ENCODE assay signal across 9 cellular contexts in genomic region chr3:149808209-149808829, GRCh38. TPM values are rescaled to one million over a fixed set of nuclear protein-coding genes. Genes with fewer than 3 reads are reported as not detected.
A peak's percentile ranks its signal among the peaks of the same experiment; 100 is the strongest.
DNase-seq lines count a peak whose midpoint lies in the region; ATAC-seq and TF ChIP-seq lines count a peak whose summit lies in the region.
"Had no signal": no experiment of that assay in that cellular context is flagged by ENCODE, and none has a peak within 500 bp of the region (broad histone marks: within the 10 kb centered on the region; RNA-seq: fewer than 3 reads in every experiment).

No MANE protein-coding gene starts in this region.

- H3K79me2 ChIP-seq in trophoblast cell (ENCODE audit: control insufficient read depth, insufficient read depth, low read length, poor library complexity), result peaks cover 7% of the 10 kb centered on the region

- H2BK120ac ChIP-seq in trophoblast cell (ENCODE audit: insufficient read depth, low read length, poor library complexity), result no peak overlapping the region

- H2AK5ac ChIP-seq in trophoblast cell (ENCODE audit: low read length), result no peak overlapping the region

- H3K79me1 ChIP-seq in trophoblast cell (ENCODE audit: low read length), result peaks cover 10% of the 10 kb centered on the region

- no peak overlapping the region for H4K91ac ChIP-seq in trophoblast cell (ENCODE audit: low read depth, low read length)

- H3K4me1 ChIP-seq in RWPE2 (ENCODE audit: insufficient read depth, poor library complexity, severe bottlenecking) (peaks cover 13% of the 10 kb centered on the region), trophoblast cell (ENCODE audit: control insufficient read depth in 1 of 2, insufficient read depth in 2 of 2, low read length in 2 of 2) (peaks cover 0 to 2% of the 10 kb centered on the region in 2 experiments)

- H3K36me3 ChIP-seq in RWPE2 (ENCODE audit: low read depth) (no peaks in the 10 kb centered on the region), trophoblast cell (ENCODE audit: control insufficient read depth in 1 of 2, insufficient read depth in 2 of 2, low read length in 2 of 2) (no peaks in the 10 kb centered on the region)

- H3K9me3 ChIP-seq in RWPE2 (ENCODE audit: severe bottlenecking) (no peaks in the 10 kb centered on the region), trophoblast cell (ENCODE audit: insufficient read depth, low read depth, low read length) (no peaks in the 10 kb centered on the region)

- H3K4me3 ChIP-seq in RWPE2 (ENCODE audit: severe bottlenecking) (no peak overlapping the region), trophoblast cell (ENCODE audit: low read depth, low read length) (no peak overlapping the region)

- no CpG with 5 or more reads among the region's 4 CpGs for WGBS in trophoblast cell (ENCODE audit: extremely low coverage, insufficient coverage, insufficient read length)

- no peak overlapping the region for H3K27ac ChIP-seq in RWPE2 (ENCODE audit: poor library complexity, severe bottlenecking)
- H3K27ac ChIP-seq in trophoblast cell (ENCODE audit: low read depth, low read length), result no peak overlapping the region

- H3K27me3 ChIP-seq in RWPE2 (ENCODE audit: insufficient read depth, poor library complexity, severe bottlenecking) (no peaks in the 10 kb centered on the region), trophoblast cell (ENCODE audit: insufficient read depth, low read length) (no peaks in the 10 kb centered on the region)

- H4K12ac ChIP-seq in trophoblast cell (ENCODE audit: low read depth, low read length), result no peak overlapping the region

- no peak overlapping the region for H2AFZ ChIP-seq in trophoblast cell (ENCODE audit: insufficient read depth, low read length, poor library complexity)

- H3K4me2 ChIP-seq in trophoblast cell (ENCODE audit: low read length), result no peak overlapping the region

- ATAC-seq in RWPE2 (ENCODE audit: low read depth) (peak; percentile 23; the same call in 1 of the 3 replicates), GM21390 (IDR thresholded peaks at IDR 0.05; ENCODE audit: unreplicated experiment) (no peak), HG02840 (IDR thresholded peaks at IDR 0.05; ENCODE audit: low FRiP score, unreplicated experiment) (no peak)

- H4K8ac ChIP-seq in trophoblast cell (ENCODE audit: low read depth, low read length), result no peak overlapping the region

- H2BK5ac ChIP-seq in trophoblast cell (ENCODE audit: low read depth, low read length, poor library complexity), result no peak overlapping the region

- no peak overlapping the region for H2BK12ac ChIP-seq in trophoblast cell (ENCODE audit: low read length)

- no peak overlapping the region for H3K14ac ChIP-seq in trophoblast cell (ENCODE audit: low read length)

- DNase-seq in EL (peak; percentile 80), LoVo (ENCODE audit: low spot score) (peak; percentile 72), RWPE2 (ENCODE audit: low spot score) (no peak), glomerular visceral epithelial cell (ENCODE audit: extremely low spot score) (peak; percentile 80), trophoblast cell (peak; percentile 61 to 84)
- DNase-seq in activated naive CD4-positive, alpha-beta T cell (lab: John Stamatoyannopoulos, UW), result peak in 3 of 4 experiments; percentile 2 to 29 (median 5)

- no peak overlapping the region for H3K4ac ChIP-seq in trophoblast cell (ENCODE audit: low read depth, low read length)

- TF ChIP-seq CTCF in RWPE2 (IDR thresholded peaks at IDR 0.05; ENCODE audit: poor library complexity, severe bottlenecking), result peak; percentile 93

- H3K23ac ChIP-seq in trophoblast cell (ENCODE audit: low read length), result no peak overlapping the region

- no peak overlapping the region for H3K18ac ChIP-seq in trophoblast cell (ENCODE audit: low read length)

- H3K9ac ChIP-seq in trophoblast cell (ENCODE audit: low read length), result no peak overlapping the region

RNA-seq across cellular contexts. Expression of gene RNF13, which starts 4.7 kb away (rescaled TPM):
- 22.2 and 22.6 TPM in 2 replicates for polyA plus RNA-seq in trophoblast cell (2013)

RNA-seq across cellular contexts. Expression of gene ANKUB1, which starts 16.0 kb away (rescaled TPM):
- polyA plus RNA-seq in trophoblast cell (2013), result 0.11 and 0.18 TPM in 2 replicates
- polyA plus RNA-seq: aorta had no signal

RNA-seq across cellular contexts. Expression of gene COMMD2, which starts 56.0 kb away (rescaled TPM):
- polyA plus RNA-seq in trophoblast cell (2013), result 24.6 and 25.6 TPM in 2 replicates
